ENCODE assay signal across 8 cellular contexts in genomic region chr17:2396192-2396567, GRCh38. TPM values are rescaled to one million over a fixed set of nuclear protein-coding genes. Genes with fewer than 3 reads are reported as not detected.
DNase-seq lines count a peak whose midpoint lies in the region; ATAC-seq lines count a peak whose summit lies in the region.

No MANE protein-coding gene starts in this region.

- H3K27ac Mint-ChIP-seq in T-helper 1 cell treated with Interleukin-12 subunit alpha and Interleukin-12 subunit beta and Interleukin-4 antibody, amounts not matched to agents 30 μg/mL and 1 μg/mL, for 36 hours: peak overlapping the region; percentile 75
- peak overlapping the region; percentile 73 for H3K27ac Mint-ChIP-seq in activated T-helper 17 cell treated with anti-CD3 and anti-CD28 coated beads, Interleukin-2, amount 50 U/mL, for 72 hours

- H3K9me3 Mint-ChIP-seq in T-helper 1 cell treated with Interleukin-12 subunit alpha and Interleukin-12 subunit beta and Interleukin-4 antibody, amounts not matched to agents 30 μg/mL and 1 μg/mL, for 36 hours: no peaks in the 10 kb centered on the region
- no peaks in the 10 kb centered on the region for H3K9me3 Mint-ChIP-seq in activated T-helper 17 cell treated with anti-CD3 and anti-CD28 coated beads, Interleukin-2, amount 50 U/mL, for 72 hours

- DNase-seq in T-helper 1 cell: no peak
- DNase-seq in activated gamma-delta T cell (lab: John Stamatoyannopoulos, UW): no peak
- DNase-seq in islet precursor cell: no peak

- H3K4me1 ChIP-seq in iPS-20b (ENCODE audit: insufficient read depth, low read length) (peaks cover 25% of the 10 kb centered on the region), subcutaneous abdominal adipose tissue (ENCODE audit: control insufficient read depth in 5 of 5, insufficient read depth in 5 of 5, low read length in 5 of 5) (peaks cover 34 to 82% (median 65%) of the 10 kb centered on the region in 5 donors)

- ATAC-seq in activated T-helper 17 cell treated with anti-CD3 and anti-CD28 coated beads, Interleukin-2, amount 50 U/mL, for 72 hours (replicated peaks): no peak
- ATAC-seq in HG03354 (IDR thresholded peaks at IDR 0.05; ENCODE audit: poor library complexity, severe bottlenecking, unreplicated experiment): no peak

- peak overlapping the region; percentile 63 for H3K4me3 ChIP-seq in iPS-20b (ENCODE audit: low read length)
- peak overlapping the region; percentile 45 to 59 (median 49) for H3K4me3 ChIP-seq in subcutaneous abdominal adipose tissue (ENCODE audit: low read depth in 1 of 5, low read length in 5 of 5)

- H3K9ac ChIP-seq in iPS-20b (ENCODE audit: low read depth, low read length) (peak overlapping the region; percentile 33; the same call in 1 of the 2 replicates), subcutaneous abdominal adipose tissue (ENCODE audit: low read length in 5 of 5) (peak overlapping the region; percentile 33 to 82 (median 74))

- H3K4me1 Mint-ChIP-seq in T-helper 1 cell treated with Interleukin-12 subunit alpha and Interleukin-12 subunit beta and Interleukin-4 antibody, amounts not matched to agents 30 μg/mL and 1 μg/mL, for 36 hours (ENCODE audit: low read depth): peaks cover 36% of the 10 kb centered on the region
- H3K4me1 Mint-ChIP-seq in activated T-helper 17 cell treated with anti-CD3 and anti-CD28 coated beads, Interleukin-2, amount 50 U/mL, for 72 hours: peaks cover 25% of the 10 kb centered on the region

- peaks cover 2% of the 10 kb centered on the region for H3K36me3 Mint-ChIP-seq in T-helper 1 cell treated with Interleukin-12 subunit alpha and Interleukin-12 subunit beta and Interleukin-4 antibody, amounts not matched to agents 30 μg/mL and 1 μg/mL, for 36 hours (ENCODE audit: low read depth)
- H3K36me3 Mint-ChIP-seq in activated T-helper 17 cell treated with anti-CD3 and anti-CD28 coated beads, Interleukin-2, amount 50 U/mL, for 72 hours (ENCODE audit: low read depth): peaks cover 22% of the 10 kb centered on the region

- H3K27ac ChIP-seq in iPS-20b (ENCODE audit: low read length): peak overlapping the region; percentile 51
- peak overlapping the region; percentile 96 for H3K27ac ChIP-seq in subcutaneous abdominal adipose tissue (ENCODE audit: low read depth, low read length)

- peak overlapping the region; percentile 74 for H3K4me3 Mint-ChIP-seq in T-helper 1 cell treated with Interleukin-12 subunit alpha and Interleukin-12 subunit beta and Interleukin-4 antibody, amounts not matched to agents 30 μg/mL and 1 μg/mL, for 36 hours
- H3K4me3 Mint-ChIP-seq in activated T-helper 17 cell treated with anti-CD3 and anti-CD28 coated beads, Interleukin-2, amount 50 U/mL, for 72 hours: peak overlapping the region; percentile 97

- H3K36me3 ChIP-seq in iPS-20b (ENCODE audit: insufficient read depth, low read depth, low read length) (no peaks in the 10 kb centered on the region), subcutaneous abdominal adipose tissue (ENCODE audit: control insufficient read depth in 5 of 5, insufficient read depth in 5 of 5, low read length in 5 of 5) (no peaks in the 10 kb centered on the region)

- no peaks in the 10 kb centered on the region for H3K27me3 Mint-ChIP-seq in T-helper 1 cell treated with Interleukin-12 subunit alpha and Interleukin-12 subunit beta and Interleukin-4 antibody, amounts not matched to agents 30 μg/mL and 1 μg/mL, for 36 hours (ENCODE audit: low read depth)
- H3K27me3 Mint-ChIP-seq in activated T-helper 17 cell treated with anti-CD3 and anti-CD28 coated beads, Interleukin-2, amount 50 U/mL, for 72 hours: no peaks in the 10 kb centered on the region

- H3K9me3 ChIP-seq in iPS-20b (ENCODE audit: insufficient read depth, low read depth, low read length) (no peaks in the 10 kb centered on the region), subcutaneous abdominal adipose tissue (ENCODE audit: control insufficient read depth in 5 of 5, low read length in 5 of 5) (no peaks in the 10 kb centered on the region)

- H3K27me3 ChIP-seq in iPS-20b (ENCODE audit: insufficient read depth, low read length) (no peaks in the 10 kb centered on the region), subcutaneous abdominal adipose tissue (ENCODE audit: control insufficient read depth in 5 of 5, insufficient read depth in 4 of 5, low read length in 5 of 5) (no peaks in the 10 kb centered on the region)

RNA-seq across cellular contexts. Expression of gene MNT, which starts 4.7 kb away (rescaled TPM):
- 10 to 100 TPM; 28.7 to 33.2 TPM for total RNA-seq in activated T-helper 17 cell treated with anti-CD3 and anti-CD28 coated beads, Interleukin-2, amount 50 U/mL, for 72 hours

RNA-seq across cellular contexts. Expression of gene SGSM2, which starts 58.9 kb away (rescaled TPM):
- total RNA-seq in activated T-helper 17 cell treated with anti-CD3 and anti-CD28 coated beads, Interleukin-2, amount 50 U/mL, for 72 hours: 10 to 100 TPM; 35.2 to 43.4 TPM

RNA-seq across cellular contexts. Expression of gene TSR1, which starts 59.9 kb away (rescaled TPM):
- total RNA-seq in activated T-helper 17 cell treated with anti-CD3 and anti-CD28 coated beads, Interleukin-2, amount 50 U/mL, for 72 hours: 10 to 100 TPM; 48.8 to 77.1 TPM
